9 cellular contexts compared by ENCODE assay signal in the genomic region with DNA sequence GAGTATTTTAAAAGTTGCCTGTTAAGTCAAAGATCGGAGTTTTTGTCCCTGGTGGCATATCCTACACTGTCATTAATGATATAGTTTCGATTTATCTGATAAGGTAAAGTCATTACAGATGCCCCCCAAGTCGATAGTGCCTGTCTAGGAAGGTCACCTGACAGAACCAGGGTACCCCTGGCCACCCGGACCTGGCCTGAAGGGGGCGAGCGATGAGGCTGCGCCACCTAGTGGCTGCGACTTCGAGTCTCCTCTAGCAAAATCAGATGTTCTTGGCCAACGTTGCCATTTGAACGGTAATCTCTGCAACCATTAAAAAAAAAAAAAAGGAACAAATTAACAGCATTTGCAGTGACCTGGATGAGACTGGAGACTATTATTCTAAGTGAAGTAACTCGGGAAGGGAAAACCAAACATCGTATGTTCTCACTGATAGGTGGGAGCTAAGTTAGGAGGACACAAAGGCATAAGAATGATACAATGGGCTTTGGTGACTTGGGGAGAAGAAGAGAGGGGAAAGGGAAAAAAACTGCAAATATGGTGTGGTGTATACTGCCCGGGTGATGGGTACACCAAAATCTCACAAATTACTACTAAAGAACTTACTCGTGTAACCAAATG.
DNase-seq lines count a peak whose midpoint lies in the region; ATAC-seq and TF ChIP-seq lines count a peak whose summit lies in the region.
"Had no signal": no experiment of that assay in that cellular context is flagged by ENCODE, and none has a peak within 500 bp of the region (broad histone marks: within the 10 kb centered on the region; RNA-seq: fewer than 3 reads in every experiment).

No MANE protein-coding gene starts in this region.

- H3K27ac Mint-ChIP-seq in activated T-helper 1 cell treated with anti-CD3 and anti-CD28 coated beads, Interleukin-12 subunit alpha, Interleukin-12 subunit beta, Interleukin-2, Interleukin-4 antibody, amounts not matched to agents 30 ng/mL and 10 ng/mL and 1 ng/mL, durations not matched to agents 14 hours and 24 hours and 36 hours: no peak overlapping the region

- no peaks in the 10 kb centered on the region for H3K79me2 ChIP-seq in HCT116 (ENCODE audit: insufficient read depth, low read length)
- no peaks in the 10 kb centered on the region for H3K79me2 ChIP-seq in Loucy (ENCODE audit: insufficient read depth, low read length)

- H3K36me3 ChIP-seq in HCT116 (ENCODE audit: control insufficient read depth in 1 of 2, insufficient read depth in 2 of 2, low read length in 2 of 2): no peaks in the 10 kb centered on the region
- no peaks in the 10 kb centered on the region for H3K36me3 ChIP-seq in Loucy (ENCODE audit: insufficient read depth, low read length)
- no peaks in the 10 kb centered on the region for H3K36me3 ChIP-seq in prostate gland
- H3K36me3 ChIP-seq: BLaER1 treated with 17β-estradiol and CSF1 and Interleukin-3, amounts not matched to agents 10 nM and 100 nM had no signal

- H3K4me2 ChIP-seq in HCT116 (ENCODE audit: low read length) (no peak overlapping the region), Loucy (ENCODE audit: low read depth, low read length, poor library complexity, severe bottlenecking) (no peak overlapping the region)
- H3K4me2 ChIP-seq: BLaER1 treated with 17β-estradiol and CSF1 and Interleukin-3, amounts not matched to agents 10 nM and 100 nM had no signal

- no peaks in the 10 kb centered on the region for H3K4me1 Mint-ChIP-seq in activated T-helper 1 cell treated with anti-CD3 and anti-CD28 coated beads, Interleukin-12 subunit alpha, Interleukin-12 subunit beta, Interleukin-2, Interleukin-4 antibody, amounts not matched to agents 30 ng/mL and 10 ng/mL and 1 ng/mL, durations not matched to agents 14 hours and 24 hours and 36 hours (ENCODE audit: low read depth)

- POLR2A ChIA-PET in HCT116 (lab: Charles Lee): interaction anchor here (0.7 kb wide), 1 partner anchor 341 kb away, joined by 3 read pairs; no protein-coding TSS in a partner anchor

- TF ChIP-seq CTCF in HCT116 (IDR thresholded peaks at IDR 0.05 in 2 of 3, conservative IDR thresholded peaks at IDR 0.05 in 1 of 3; ENCODE audit: borderline replicate concordance in 1 of 3, insufficient read depth in 1 of 3, low read depth in 2 of 3, low read length in 2 of 3): peak; percentile 11 to 60 (median 53); a peak in 4 of 6 replicates
- TF ChIP-seq CTCF in Loucy (conservative IDR thresholded peaks at IDR 0.05; ENCODE audit: low read length): peak; percentile 67
- TF ChIP-seq CTCF in prostate gland (IDR thresholded peaks at IDR 0.05): peak in 3 of 4 experiments; percentile 41 to 46 (median 42)

- WGBS in prostate gland: 20% methylated on average over 15 of the region's 15 CpGs

- CTCF ChIA-PET in HCT116 (lab: Charles Lee): interaction anchor here (1.6 kb wide), 1 partner anchor 14 kb away, joined by 4 read pairs; no protein-coding TSS in a partner anchor

- peaks cover 4 to 10% of the 10 kb centered on the region in 2 experiments; a peak in 2 of 4 replicates for H3K9me3 ChIP-seq in HCT116 (ENCODE audit: control insufficient read depth in 1 of 2, insufficient read depth in 1 of 2, low read depth in 1 of 2, low read length in 2 of 2)
- no peaks in the 10 kb centered on the region for H3K9me3 ChIP-seq in Loucy (ENCODE audit: insufficient read depth, low read depth, low read length)
- no peaks in the 10 kb centered on the region for H3K9me3 ChIP-seq in prostate gland

- no peaks in the 10 kb centered on the region for H3K9me3 Mint-ChIP-seq in activated T-helper 1 cell treated with anti-CD3 and anti-CD28 coated beads, Interleukin-12 subunit alpha, Interleukin-12 subunit beta, Interleukin-2, Interleukin-4 antibody, amounts not matched to agents 30 ng/mL and 10 ng/mL and 1 ng/mL, durations not matched to agents 14 hours and 24 hours and 36 hours

- H3K27me3 ChIP-seq in HCT116 (ENCODE audit: insufficient read depth, low read length): no peaks in the 10 kb centered on the region
- H3K27me3 ChIP-seq in Loucy (ENCODE audit: insufficient read depth, low read length, poor library complexity, severe bottlenecking): no peaks in the 10 kb centered on the region
- no peaks in the 10 kb centered on the region for H3K27me3 ChIP-seq in prostate gland (replicated peaks; ENCODE audit: insufficient read depth)
- H3K27me3 ChIP-seq: BLaER1 treated with 17β-estradiol and CSF1 and Interleukin-3, amounts not matched to agents 10 nM and 100 nM had no signal

- H2AFZ ChIP-seq in HCT116 (ENCODE audit: low read depth, low read length, poor library complexity, severe bottlenecking): no peak overlapping the region
- no peak overlapping the region for H2AFZ ChIP-seq in Loucy (ENCODE audit: low read length)

- RAD21 ChIA-PET in HCT116 (lab: Charles Lee; ENCODE audit: low non-redundant PET in 1 of 2, low total read pairs in 2 of 2, uncharacterized antibody in 2 of 2, unreplicated experiment in 2 of 2): no interaction called here

- H3K4me3 Mint-ChIP-seq in activated T-helper 1 cell treated with anti-CD3 and anti-CD28 coated beads, Interleukin-12 subunit alpha, Interleukin-12 subunit beta, Interleukin-2, Interleukin-4 antibody, amounts not matched to agents 30 ng/mL and 10 ng/mL and 1 ng/mL, durations not matched to agents 14 hours and 24 hours and 36 hours: no peak overlapping the region

- DNase-seq in NCI-H2081 (lab: John Stamatoyannopoulos, UW) (peak; percentile 50 to 84), NCI-H2081 treated with DMSO at 0.1 percent for 48 hours (lab: John Stamatoyannopoulos, UW) (no peak), HCT116 (ENCODE audit: low read depth, low spot score) (peak; percentile 6), head of caudate nucleus (peak; percentile 19 to 88 (median 68)), prostate gland (ENCODE audit: low spot score) (no peak), NCI-H1048 (lab: John Stamatoyannopoulos, UW) (no peak)
- peak; percentile 2 for DNase-seq in activated T-helper 1 cell treated with anti-CD3 and anti-CD28 coated beads, Interleukin-12 subunit alpha, Interleukin-12 subunit beta, Interleukin-2, Interleukin-4 antibody, amounts not matched to agents 30 ng/mL and 10 ng/mL and 1 ng/mL, durations not matched to agents 14 hours and 24 hours and 36 hours (ENCODE audit: low spot score)

- no peaks in the 10 kb centered on the region for H3K36me3 Mint-ChIP-seq in activated T-helper 1 cell treated with anti-CD3 and anti-CD28 coated beads, Interleukin-12 subunit alpha, Interleukin-12 subunit beta, Interleukin-2, Interleukin-4 antibody, amounts not matched to agents 30 ng/mL and 10 ng/mL and 1 ng/mL, durations not matched to agents 14 hours and 24 hours and 36 hours (ENCODE audit: low read depth)

- H3K4me3 ChIP-seq in HCT116 (replicated peaks in 1 of 2; ENCODE audit: low read depth in 1 of 2, low read length in 2 of 2): no peak overlapping the region
- no peak overlapping the region for H3K4me3 ChIP-seq in Loucy (ENCODE audit: low read length, poor library complexity, severe bottlenecking)
- no peak overlapping the region for H3K4me3 ChIP-seq in prostate gland
- H3K4me3 ChIP-seq: BLaER1 treated with 17β-estradiol and CSF1 and Interleukin-3, amounts not matched to agents 10 nM and 100 nM had no signal

- ATAC-seq in HCT116: no peak; the same call in 1 of the 2 replicates

- TF ChIP-seq POLR2A in HCT116 (IDR thresholded peaks at IDR 0.05; ENCODE audit: borderline replicate concordance, extremely low read depth, insufficient read depth, insufficient read length) (no peak), prostate gland (IDR thresholded peaks at IDR 0.05) (no peak)

- TF ChIP-seq RAD21 in HCT116 (IDR thresholded peaks at IDR 0.05; ENCODE audit: low read depth): no peak; the same call in 1 of the 2 replicates

- intact Hi-C loops in HCT116 (cut with micrococcal nuclease): no loop called here
- intact Hi-C loops in activated T-helper 1 cell treated with anti-CD3 and anti-CD28 coated beads, Interleukin-12 subunit alpha, Interleukin-12 subunit beta, Interleukin-2, Interleukin-4 antibody, amounts not matched to agents 30 ng/mL and 10 ng/mL and 1 ng/mL, durations not matched to agents 14 hours and 24 hours and 36 hours (cut with micrococcal nuclease): loop anchor here (1.0 kb wide), 1 partner anchor 439 kb away; no protein-coding TSS in a partner anchor
- intact Hi-C loops in head of caudate nucleus (cut with DNase I): loop anchor here (5.0 kb wide), 1 partner anchor 443 kb away; no protein-coding TSS in a partner anchor
- intact Hi-C loops in prostate gland (cut with DNase I): loop anchor here (2.0 to 5.0 kb wide), 2 partner anchors 273 to 439 kb away; no protein-coding TSS in a partner anchor

- H3K27me3 Mint-ChIP-seq in activated T-helper 1 cell treated with anti-CD3 and anti-CD28 coated beads, Interleukin-12 subunit alpha, Interleukin-12 subunit beta, Interleukin-2, Interleukin-4 antibody, amounts not matched to agents 30 ng/mL and 10 ng/mL and 1 ng/mL, durations not matched to agents 14 hours and 24 hours and 36 hours (ENCODE audit: insufficient read depth): no peaks in the 10 kb centered on the region

- no peaks in the 10 kb centered on the region for H4K20me1 ChIP-seq in HCT116 (ENCODE audit: insufficient read depth)
- no peaks in the 10 kb centered on the region for H4K20me1 ChIP-seq in Loucy (ENCODE audit: insufficient read depth, low read length, poor library complexity, severe bottlenecking)
- H4K20me1 ChIP-seq: BLaER1 treated with 17β-estradiol and CSF1 and Interleukin-3, amounts not matched to agents 10 nM and 100 nM had no signal

- no peaks in the 10 kb centered on the region for H3F3A ChIP-seq in Loucy (ENCODE audit: low read depth)

- H3K9me2 ChIP-seq in HCT116 (ENCODE audit: insufficient read depth) (no peaks in the 10 kb centered on the region), Loucy (replicated peaks; ENCODE audit: low read depth, low read length) (no peaks in the 10 kb centered on the region)

- no peak overlapping the region for H3K9ac ChIP-seq in HCT116 (ENCODE audit: low read length)
- no peak overlapping the region for H3K9ac ChIP-seq in Loucy (ENCODE audit: low read depth, low read length, poor library complexity, severe bottlenecking)
- H3K9ac ChIP-seq: BLaER1 treated with 17β-estradiol and CSF1 and Interleukin-3, amounts not matched to agents 10 nM and 100 nM had no signal

- H3K27ac ChIP-seq in HCT116 (ENCODE audit: low read depth, low read length): no peak overlapping the region
- no peak overlapping the region for H3K27ac ChIP-seq in prostate gland
- H3K27ac ChIP-seq: BLaER1 treated with 17β-estradiol and CSF1 and Interleukin-3, amounts not matched to agents 10 nM and 100 nM had no signal

- H3K4me1 ChIP-seq in HCT116 (ENCODE audit: control insufficient read depth in 1 of 2, insufficient read depth in 2 of 2, low read length in 2 of 2) (no peaks in the 10 kb centered on the region), Loucy (ENCODE audit: insufficient read depth, low read length, poor library complexity, severe bottlenecking) (no peaks in the 10 kb centered on the region), prostate gland (replicated peaks) (no peaks in the 10 kb centered on the region)
- H3K4me1 ChIP-seq: BLaER1 treated with 17β-estradiol and CSF1 and Interleukin-3, amounts not matched to agents 10 nM and 100 nM had no signal

- no TSS peak for BruUV-seq in HCT116 (replicated peaks; lab: Mats Ljungman, UMichigan)

TF ChIP-seq in HCT116, 20 proteins besides CTCF, POLR2A, EP300 and RAD21 (continues in another document):
- TF ChIP-seq, protein P1, sequence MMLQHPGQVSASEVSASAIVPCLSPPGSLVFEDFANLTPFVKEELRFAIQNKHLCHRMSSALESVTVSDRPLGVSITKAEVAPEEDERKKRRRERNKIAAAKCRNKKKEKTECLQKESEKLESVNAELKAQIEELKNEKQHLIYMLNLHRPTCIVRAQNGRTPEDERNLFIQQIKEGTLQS (IDR thresholded peaks at IDR 0.05): no peak

Comparison
In these comparisons a context has a peak if more than half of its experiments do, and no peak if none do; other contexts are left out.
1. DNase-seq: peak in NCI-H2081 (2 of 2), HCT116 (single experiment), activated T-helper 1 cell treated with anti-CD3 and anti-CD28 coated beads, Interleukin-12 subunit alpha, Interleukin-12 subunit beta, Interleukin-2, Interleukin-4 antibody, amounts not matched to agents 30 ng/mL and 10 ng/mL and 1 ng/mL, durations not matched to agents 14 hours and 24 hours and 36 hours (single experiment) and head of caudate nucleus (42 of 42); none in NCI-H2081 treated with DMSO at 0.1 percent for 48 hours (single experiment), prostate gland (single experiment) and NCI-H1048 (single experiment).
2. Peak in every context shown above with its lines, with median percentiles within 50 percentile points of each other: CTCF ChIP-seq.